Comparison of ENCODE assay signal across 1 cellular context in the genomic region with DNA sequence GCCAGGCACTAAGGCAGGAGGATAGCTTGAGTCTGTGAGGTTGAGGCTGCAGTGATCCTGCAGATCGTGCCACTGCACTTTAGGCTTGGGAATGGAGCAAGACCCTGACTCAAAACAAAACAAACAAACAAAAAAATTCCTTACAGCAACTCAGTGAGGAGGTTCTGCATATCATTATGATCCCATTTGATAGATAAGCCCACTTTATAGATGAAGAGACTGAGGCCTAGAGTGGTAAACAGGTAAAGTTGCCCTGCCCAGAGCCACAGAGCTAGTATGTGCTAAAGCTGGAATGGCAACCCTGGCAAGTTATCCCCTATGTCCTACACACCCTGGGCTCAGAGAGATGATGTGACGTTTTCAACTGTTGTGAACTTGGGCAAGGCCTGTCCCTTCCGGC.
A peak's percentile ranks its signal among the peaks of the same experiment; 100 is the strongest.
TF ChIP-seq lines count a peak whose summit lies in the region.

No MANE protein-coding gene starts in this region.

TF ChIP-seq in HepG2, 621 proteins besides CTCF, POLR2A, EP300 and RAD21:
- TF ChIP-seq ZNF629 (CRISPR knock-in tag; conservative IDR thresholded peaks at IDR 0.05) (peak; percentile 74), SP2 (CRISPR knock-in tag; IDR thresholded peaks at IDR 0.05) (no peak), ELF3 (CRISPR knock-in tag; IDR thresholded peaks at IDR 0.05) (no peak)
